Comparison of ENCODE assay signal across 8 cellular contexts in the genomic region with DNA sequence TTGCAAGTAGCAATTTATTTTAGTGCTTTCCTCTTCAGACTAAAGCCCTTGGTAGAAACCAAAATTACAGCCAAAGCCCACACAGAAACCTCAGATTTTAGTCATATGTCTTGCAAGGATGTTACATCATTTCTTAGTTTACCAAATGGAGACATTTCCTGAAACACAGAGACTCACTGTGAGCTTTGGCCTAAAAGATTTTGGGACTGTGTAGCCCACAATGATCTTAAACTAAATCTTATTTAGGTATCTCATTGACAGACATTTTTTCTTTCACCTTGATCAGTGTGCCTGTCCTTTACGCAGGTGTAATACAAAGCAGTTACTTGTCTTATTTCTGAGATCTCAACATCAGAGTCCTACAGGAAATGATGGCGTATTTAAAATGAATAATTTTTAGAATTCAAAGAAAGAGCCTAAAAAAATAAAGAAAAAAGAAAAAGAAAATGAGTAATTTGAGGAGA. TPM values are rescaled to one million over a fixed set of nuclear protein-coding genes. Genes with fewer than 3 reads are reported as not detected.
DNase-seq lines count a peak whose midpoint lies in the region; ATAC-seq and TF ChIP-seq lines count a peak whose summit lies in the region.

No MANE protein-coding gene starts in this region.

- H3K4me1 ChIP-seq in CD4-positive, alpha-beta memory T cell (ENCODE audit: insufficient read depth, low read length): peaks cover 31% of the 10 kb centered on the region
- H3K4me1 ChIP-seq in OCI-LY3 (ENCODE audit: low read length) (peaks cover 80% of the 10 kb centered on the region), transverse colon (peaks cover 0 to 28% (median 8%) of the 10 kb centered on the region in 4 donors)

- peak; percentile 28 for ATAC-seq in GM21619 (IDR thresholded peaks at IDR 0.05; ENCODE audit: unreplicated experiment)
- ATAC-seq in HG03378 (IDR thresholded peaks at IDR 0.05; ENCODE audit: unreplicated experiment): no peak

- peak overlapping the region in 6 of 7 donors; percentile 31 to 85 (median 80) for H3K27ac Mint-ChIP-seq in CD4-positive, alpha-beta memory T cell

- no peaks in the 10 kb centered on the region for H3K27me3 Mint-ChIP-seq in CD4-positive, alpha-beta memory T cell

- DNase-seq in CD4-positive, alpha-beta memory T cell: peak in 3 of 5 donors; percentile 26 to 33 (median 30)
- DNase-seq in fibroblast of mammary gland (ENCODE audit: low read depth): peak; percentile 76
- no peak for DNase-seq in transverse colon
- no peak for DNase-seq in NCI-H345 treated with DMSO at 0.1 percent for 48 hours (lab: John Stamatoyannopoulos, UW; ENCODE audit: unreplicated experiment)
- DNase-seq in HK-2 (ENCODE audit: unreplicated experiment): no peak

- 78 to 83% methylated on average over 2 of the region's 2 CpGs for WGBS in transverse colon (ENCODE audit: low coverage in 1 of 2), 2 donors

- no peaks in the 10 kb centered on the region for H3K79me2 ChIP-seq in OCI-LY3 (ENCODE audit: low read length)

- peak overlapping the region; percentile 59 for H3K4me2 ChIP-seq in OCI-LY3 (ENCODE audit: low read length)

- in situ Hi-C loops in transverse colon (cut with MboI; ENCODE audit: low pct_ligation_motif_present in 1 of 4, low pct_unique_long_range_greater_than_20kb in 1 of 4, low sequenced_read_pairs in 3 of 4): loop anchor here (10.0 kb wide), 2 partner anchors 196 to 216 kb away; a partner anchor contains a TSS

- no peak overlapping the region for H3K4me3 ChIP-seq in CD4-positive, alpha-beta memory T cell (ENCODE audit: low read length in 2 of 2)
- H3K4me3 ChIP-seq in OCI-LY3 (ENCODE audit: low read length) (peak overlapping the region; percentile 24), fibroblast of mammary gland (ENCODE audit: control insufficient read depth, low read depth, low read length) (no peak overlapping the region), transverse colon (no peak overlapping the region)

- H3K4me1 Mint-ChIP-seq in CD4-positive, alpha-beta memory T cell: peaks cover 20 to 70% (median 38%) of the 10 kb centered on the region in 4 donors

- H4K20me1 ChIP-seq in OCI-LY3 (ENCODE audit: insufficient read depth, low read length): no peaks in the 10 kb centered on the region

- H3K36me3 Mint-ChIP-seq in CD4-positive, alpha-beta memory T cell: no peaks in the 10 kb centered on the region

- POLR2A ChIA-PET in CD4-positive, alpha-beta memory T cell (lab: Charles Lee; ENCODE audit: partially characterized antibody): interaction anchor here (0.9 to 1.0 kb wide), 2 partner anchors 27 to 194 kb away, joined by 5 to 7 read pairs; a partner anchor contains a TSS

- no peaks in the 10 kb centered on the region for H3K36me3 ChIP-seq in CD4-positive, alpha-beta memory T cell (ENCODE audit: insufficient read depth, low read length)
- H3K36me3 ChIP-seq in OCI-LY3 (replicated peaks; ENCODE audit: low read depth, low read length) (no peaks in the 10 kb centered on the region), transverse colon (no peaks in the 10 kb centered on the region)

- peaks cover 0 to 2% (median 0%) of the 10 kb centered on the region in 8 donors for H3K9me3 Mint-ChIP-seq in CD4-positive, alpha-beta memory T cell

- no peak for TF ChIP-seq POLR2A in transverse colon (IDR thresholded peaks at IDR 0.05)

- peak overlapping the region; percentile 65 for H3K9ac ChIP-seq in OCI-LY3 (ENCODE audit: low read length)

- H3K4me3 Mint-ChIP-seq in CD4-positive, alpha-beta memory T cell: peak overlapping the region in 3 of 8 donors; percentile 10 to 49 (median 41)

- no peak overlapping the region; the same call in 1 of the 2 replicates for H2AFZ ChIP-seq in OCI-LY3 (ENCODE audit: low read depth, low read length)

- intact Hi-C loops in CD4-positive, alpha-beta memory T cell (cut with micrococcal nuclease): loop anchor here (1.0 kb wide), 1 partner anchor 27 kb away; no protein-coding TSS in a partner anchor
- intact Hi-C loops in transverse colon (cut with DNase I; ENCODE audit: low total_unique reads): no loop called here

- H3K9me3 ChIP-seq in CD4-positive, alpha-beta memory T cell (ENCODE audit: control insufficient read depth in 1 of 2, low read length in 2 of 2): no peaks in the 10 kb centered on the region
- H3K9me3 ChIP-seq in OCI-LY3 (ENCODE audit: insufficient read depth, low read length) (no peaks in the 10 kb centered on the region), transverse colon (no peaks in the 10 kb centered on the region)

- TF ChIP-seq EP300 in transverse colon (IDR thresholded peaks at IDR 0.05; ENCODE audit: low read depth): no peak

- TF ChIP-seq CTCF in OCI-LY3 (IDR thresholded peaks at IDR 0.05; ENCODE audit: low read depth, low read length): no peak
- no peak for TF ChIP-seq CTCF in fibroblast of mammary gland (conservative IDR thresholded peaks at IDR 0.05; ENCODE audit: control insufficient read depth, insufficient read depth, low read depth, low read length)
- TF ChIP-seq CTCF in transverse colon (IDR thresholded peaks at IDR 0.05): no peak

- H3K27ac ChIP-seq in CD4-positive, alpha-beta memory T cell (ENCODE audit: low read depth, low read length): no peak overlapping the region
- H3K27ac ChIP-seq in OCI-LY3 (ENCODE audit: low read length): peak overlapping the region; percentile 94
- peak overlapping the region in 1 of 4 donors; percentile 46 for H3K27ac ChIP-seq in transverse colon

- CTCF ChIA-PET in CD4-positive, alpha-beta memory T cell (lab: Charles Lee; ENCODE audit: partially characterized antibody): interaction anchor here (1.0 to 3.4 kb wide), 4 partner anchors 11 to 205 kb away, joined by 3 to 16 read pairs (median 8); a partner anchor contains a TSS

- no peaks in the 10 kb centered on the region for H3K27me3 ChIP-seq in CD4-positive, alpha-beta memory T cell (ENCODE audit: insufficient read depth, low read length)
- no peaks in the 10 kb centered on the region for H3K27me3 ChIP-seq in OCI-LY3 (ENCODE audit: low read depth, low read length)
- no peaks in the 10 kb centered on the region for H3K27me3 ChIP-seq in transverse colon

RNA-seq across cellular contexts. Expression of a gene that starts 27.8 kb away (rescaled TPM):
- 10 to 100 TPM; 13.4 to 15.2 TPM for total RNA-seq in CD4-positive, alpha-beta memory T cell
- polyA plus RNA-seq in CD4-positive, alpha-beta memory T cell: 1 to 10 TPM; 3.0 to 4.8 TPM
- 10 to 100 TPM in 2 of 4 donors, 1 to 10 TPM in 2; 6.0 to 22.4 (median 9.9) TPM for total RNA-seq in transverse colon

Comparison
In these comparisons a context has a peak if more than half of its experiments do, and no peak if none do; other contexts are left out.
1. DNase-seq: peak in CD4-positive, alpha-beta memory T cell (3 of 5) and fibroblast of mammary gland (single experiment); none in transverse colon (single experiment), NCI-H345 treated with DMSO at 0.1 percent for 48 hours (single experiment) and HK-2 (single experiment).